Comparison of ENCODE assay signal across 1 cellular context in the genomic region with DNA sequence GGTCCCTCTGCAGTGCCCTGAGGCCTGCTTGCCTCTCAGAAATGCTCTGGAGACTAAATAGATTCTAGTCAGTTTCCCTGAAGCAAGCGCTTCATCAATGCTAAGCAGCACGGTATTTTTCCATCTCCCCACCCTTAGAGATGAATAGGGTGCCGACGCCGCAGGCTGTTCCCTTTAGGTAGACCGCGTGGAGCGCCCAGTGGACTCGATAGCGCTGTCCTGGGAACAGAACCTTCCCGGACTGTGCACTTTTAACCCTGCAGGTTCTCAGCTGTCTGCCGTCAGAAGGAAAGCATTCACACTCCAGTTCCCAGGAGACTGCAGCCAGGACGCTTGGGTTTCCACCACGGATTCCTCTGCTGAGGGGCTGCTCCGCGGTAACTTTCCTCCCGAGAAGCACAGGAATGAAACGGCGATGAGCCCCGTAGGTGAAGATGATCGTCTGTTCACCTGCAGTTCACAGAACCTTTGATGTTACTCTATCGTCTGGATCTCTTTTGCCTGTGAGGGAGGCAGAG.
TF ChIP-seq lines count a peak whose summit lies in the region.

No MANE protein-coding gene starts in this region.

TF ChIP-seq in HepG2, 621 proteins besides CTCF, POLR2A, EP300 and RAD21:
- TF ChIP-seq SSRP1 (CRISPR knock-in tag; IDR thresholded peaks at IDR 0.05) (no peak), ZFAT (CRISPR knock-in tag; conservative IDR thresholded peaks at IDR 0.05) (no peak), CBFB (CRISPR knock-in tag; IDR thresholded peaks at IDR 0.05) (no peak), HMG20B (CRISPR knock-in tag; conservative IDR thresholded peaks at IDR 0.05) (no peak), ZFP62 (CRISPR knock-in tag; IDR thresholded peaks at IDR 0.05) (no peak), ZNF232 (CRISPR knock-in tag; IDR thresholded peaks at IDR 0.05; ENCODE audit: borderline replicate concordance) (no peak), HNRNPH1 (optimal IDR thresholded peaks at IDR 0.05; ENCODE audit: low read depth, low read length) (no peak), STAG1 (CRISPR knock-in tag; IDR thresholded peaks at IDR 0.05) (no peak), ZNF556 (CRISPR knock-in tag; IDR thresholded peaks at IDR 0.05; ENCODE audit: borderline replicate concordance) (no peak)
- TF ChIP-seq, protein P1, sequence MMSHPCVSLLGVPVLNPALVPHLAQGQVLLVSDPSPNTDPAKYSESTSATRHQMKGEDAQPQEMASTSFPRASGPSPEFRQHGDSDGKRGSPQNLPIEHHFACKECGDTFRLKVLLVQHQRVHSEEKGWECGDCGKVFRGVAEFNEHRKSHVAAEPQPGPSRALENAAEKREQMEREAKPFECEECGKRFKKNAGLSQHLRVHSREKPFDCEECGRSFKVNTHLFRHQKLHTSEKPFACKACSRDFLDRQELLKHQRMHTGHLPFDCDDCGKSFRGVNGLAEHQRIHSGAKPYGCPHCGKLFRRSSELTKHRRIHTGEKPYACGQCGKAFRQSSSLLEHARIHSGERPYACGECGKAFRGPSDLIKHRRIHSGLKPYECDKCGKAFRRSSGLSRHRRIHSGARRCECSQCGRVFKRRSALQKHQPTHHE (CRISPR knock-in tag; IDR thresholded peaks at IDR 0.05; ENCODE audit: borderline replicate concordance) = no peak
